Comparison of ENCODE assay signal across 24 cellular contexts in genomic region chr2:60823694-60824305, GRCh38. TPM values are rescaled to one million over a fixed set of nuclear protein-coding genes. Genes with fewer than 3 reads are reported as not detected.
DNase-seq lines count a peak whose midpoint lies in the region; ATAC-seq, FAIRE-seq and TF ChIP-seq lines count a peak whose summit lies in the region.
"Had no signal": no experiment of that assay in that cellular context is flagged by ENCODE, and none has a peak within 500 bp of the region (broad histone marks: within the 10 kb centered on the region; RNA-seq: fewer than 3 reads in every experiment).

No MANE protein-coding gene starts in this region.

- H3K4me3 ChIP-seq in OCI-LY1 (ENCODE audit: low read depth, low read length, poor library complexity, severe bottlenecking) (no peak overlapping the region), K562 (no peak overlapping the region), trophoblast cell (ENCODE audit: low read depth, low read length) (no peak overlapping the region)
- H3K4me3 ChIP-seq: A549; BLaER1 treated with 17β-estradiol and CSF1 and Interleukin-3, amounts not matched to agents 10 nM and 100 nM; HAP-1 had no signal

- H3K23ac ChIP-seq in trophoblast cell (ENCODE audit: low read length): no peak overlapping the region

- POLR2A ChIA-PET in K562 (lab: Yijun Ruan, JAX): interaction anchor here (0.9 to 1.2 kb wide), 2 partner anchors 14 to 17 kb away, joined by 4 to 5 read pairs; no protein-coding TSS in a partner anchor

- H3K4me2 ChIP-seq in OCI-LY1 (ENCODE audit: low read length): no peak overlapping the region
- no peak overlapping the region for H3K4me2 ChIP-seq in K562 (ENCODE audit: insufficient read depth, low read length)
- H3K4me2 ChIP-seq in trophoblast cell (ENCODE audit: low read length): no peak overlapping the region
- H3K4me2 ChIP-seq: A549; BLaER1 treated with 17β-estradiol and CSF1 and Interleukin-3, amounts not matched to agents 10 nM and 100 nM had no signal

- H3K36me3 ChIP-seq in OCI-LY1 (ENCODE audit: insufficient read depth, low read length) (no peaks in the 10 kb centered on the region), K562 (ENCODE audit: control insufficient read depth, insufficient read depth, low read length) (no peaks in the 10 kb centered on the region), trophoblast cell (ENCODE audit: control insufficient read depth in 1 of 2, insufficient read depth in 2 of 2, low read length in 2 of 2) (no peaks in the 10 kb centered on the region)
- H3K36me3 ChIP-seq: BE2C; BLaER1 treated with 17β-estradiol and CSF1 and Interleukin-3, amounts not matched to agents 10 nM and 100 nM; HAP-1 had no signal

- no peak for FAIRE-seq in K562 (lab: Jason Lieb, UNC)
- FAIRE-seq: A549, D721Med, GM12892, H54 had no signal

- TF ChIP-seq CTCF in OCI-LY1 (IDR thresholded peaks at IDR 0.05; ENCODE audit: low read length) (no peak), K562 (IDR thresholded peaks at IDR 0.05 in 2 of 3, conservative IDR thresholded peaks at IDR 0.05 in 1 of 3; ENCODE audit: insufficient read depth in 2 of 3, low read depth in 1 of 3, low read length in 3 of 3) (0 out of 6 replicates have a peak, but pooled peaks of 1 of the 3 experiments have one; percentile 14)

- no peak overlapping the region for H4K91ac ChIP-seq in trophoblast cell (ENCODE audit: low read depth, low read length)

- H3K27me3 Mint-ChIP-seq in natural killer cell treated with Interleukin-12 subunit alpha and Interleukin-12 subunit beta and Interleukin-15 and Interleukin-18, amount 100 ng/mL, for 72 hours: no peaks in the 10 kb centered on the region
- H3K27me3 Mint-ChIP-seq: CD4-positive, alpha-beta T cell had no signal

- no peak overlapping the region for H3K4me3 Mint-ChIP-seq in natural killer cell treated with Interleukin-12 subunit alpha and Interleukin-12 subunit beta and Interleukin-15 and Interleukin-18, amount 100 ng/mL, for 72 hours
- H3K4me3 Mint-ChIP-seq: CD14-positive monocyte; CD4-positive, alpha-beta T cell; CD8-positive, alpha-beta memory T cell; HFFc6 had no signal

- in situ Hi-C loops in K562 (cut with MboI): no loop called here

- H3K79me1 ChIP-seq in trophoblast cell (ENCODE audit: low read length): no peaks in the 10 kb centered on the region

- no peak overlapping the region for H3K14ac ChIP-seq in trophoblast cell (ENCODE audit: low read length)

- no peak overlapping the region for H2AFZ ChIP-seq in OCI-LY1 (ENCODE audit: low read length)
- H2AFZ ChIP-seq in K562 (ENCODE audit: low read depth, low read length): no peak overlapping the region
- no peak overlapping the region for H2AFZ ChIP-seq in trophoblast cell (ENCODE audit: insufficient read depth, low read length, poor library complexity)

- no peaks in the 10 kb centered on the region for H3K27me3 ChIP-seq in OCI-LY1 (ENCODE audit: insufficient read depth, low read length)
- peaks cover 4 to 6% of the 10 kb centered on the region in 2 experiments; a peak in 4 of 5 replicates for H3K27me3 ChIP-seq in K562 (ENCODE audit: control insufficient read depth in 2 of 2, insufficient read depth in 2 of 2, low read length in 2 of 2)
- no peaks in the 10 kb centered on the region for H3K27me3 ChIP-seq in trophoblast cell (ENCODE audit: insufficient read depth, low read length)
- H3K27me3 ChIP-seq: BE2C; BLaER1 treated with 17β-estradiol and CSF1 and Interleukin-3, amounts not matched to agents 10 nM and 100 nM had no signal

- CTCF ChIA-PET in K562 (lab: Yijun Ruan, JAX; ENCODE audit: low intra/inter-chr PET ratio): no interaction called here

- peaks cover 80% of the 10 kb centered on the region for H3K4me1 ChIP-seq in OCI-LY1 (ENCODE audit: insufficient read depth, low read length, severe bottlenecking)
- H3K4me1 ChIP-seq in K562 (replicated peaks in 1 of 2; ENCODE audit: control insufficient read depth in 2 of 2, insufficient read depth in 2 of 2, low read length in 2 of 2): 0 out of 5 replicates have a peak, but pooled peaks cover 0 to 2% of the 10 kb centered on the region in 2 experiments
- H3K4me1 ChIP-seq in trophoblast cell (ENCODE audit: control insufficient read depth in 1 of 2, insufficient read depth in 2 of 2, low read length in 2 of 2): no peaks in the 10 kb centered on the region
- H3K4me1 ChIP-seq: A549, BE2C, HAP-1 had no signal

- H3K9ac ChIP-seq in OCI-LY1 (ENCODE audit: low read length) (no peak overlapping the region), K562 (ENCODE audit: insufficient read depth in 1 of 2, low read depth in 2 of 2, low read length in 2 of 2) (no peak overlapping the region), trophoblast cell (ENCODE audit: low read length) (no peak overlapping the region)
- H3K9ac ChIP-seq: BLaER1 treated with 17β-estradiol and CSF1 and Interleukin-3, amounts not matched to agents 10 nM and 100 nM had no signal

- no peak for TF ChIP-seq EP300 in K562 (IDR thresholded peaks at IDR 0.05; ENCODE audit: low read length)

- H4K8ac ChIP-seq in trophoblast cell (ENCODE audit: low read depth, low read length): no peak overlapping the region

- no peaks in the 10 kb centered on the region for H3K36me3 Mint-ChIP-seq in natural killer cell treated with Interleukin-12 subunit alpha and Interleukin-12 subunit beta and Interleukin-15 and Interleukin-18, amount 100 ng/mL, for 72 hours
- H3K36me3 Mint-ChIP-seq: CD14-positive monocyte had no signal

- H3K9me3 ChIP-seq in OCI-LY1 (ENCODE audit: low read length): no peaks in the 10 kb centered on the region
- no peaks in the 10 kb centered on the region for H3K9me3 ChIP-seq in K562 (replicated peaks; ENCODE audit: control insufficient read depth, insufficient read depth, low read depth, low read length)
- peaks cover 2% of the 10 kb centered on the region for H3K9me3 ChIP-seq in trophoblast cell (ENCODE audit: insufficient read depth, low read depth, low read length)
- H3K9me3 ChIP-seq: A549, BE2C, HAP-1 had no signal

- H4K12ac ChIP-seq in trophoblast cell (ENCODE audit: low read depth, low read length): no peak overlapping the region

- H2AK5ac ChIP-seq in trophoblast cell (ENCODE audit: low read length): no peak overlapping the region

- no peak overlapping the region for H3K4ac ChIP-seq in trophoblast cell (ENCODE audit: low read depth, low read length)

- H3F3A ChIP-seq in OCI-LY1 (ENCODE audit: insufficient read depth, low read length): no peaks in the 10 kb centered on the region

- no peak overlapping the region for H3K27ac Mint-ChIP-seq in natural killer cell treated with Interleukin-12 subunit alpha and Interleukin-12 subunit beta and Interleukin-15 and Interleukin-18, amount 100 ng/mL, for 72 hours
- H3K27ac Mint-ChIP-seq: CD14-positive monocyte; CD4-positive, alpha-beta T cell; HFFc6 had no signal

- no peaks in the 10 kb centered on the region for H3K9me3 Mint-ChIP-seq in natural killer cell treated with Interleukin-12 subunit alpha and Interleukin-12 subunit beta and Interleukin-15 and Interleukin-18, amount 100 ng/mL, for 72 hours
- H3K9me3 Mint-ChIP-seq: CD4-positive, alpha-beta T cell; CD8-positive, alpha-beta memory T cell; HFFc6 had no signal

- ATAC-seq in K562 (no peak), esophagus mucosa (no peak)
- ATAC-seq in natural killer cell treated with Interleukin-12 subunit alpha and Interleukin-12 subunit beta and Interleukin-15 and Interleukin-18, amount 100 ng/mL, for 72 hours: no peak
- ATAC-seq: A549 had no signal

- no peak for TF ChIP-seq RAD21 in K562 (CRISPR knock-in tag; conservative IDR thresholded peaks at IDR 0.05 in 1 of 2, IDR thresholded peaks at IDR 0.05 in 1 of 2)

- H3K9me1 ChIP-seq in K562 (ENCODE audit: control insufficient read depth, insufficient read depth, low read length): no peaks in the 10 kb centered on the region

- H3K4me1 Mint-ChIP-seq in natural killer cell treated with Interleukin-12 subunit alpha and Interleukin-12 subunit beta and Interleukin-15 and Interleukin-18, amount 100 ng/mL, for 72 hours (ENCODE audit: low read depth in 2 of 2): peaks cover 18 to 26% of the 10 kb centered on the region in 2 donors

- TF ChIP-seq POLR2A in K562 (conservative IDR thresholded peaks at IDR 0.05): no peak

- H3K27ac ChIP-seq in OCI-LY1 (ENCODE audit: low read depth, low read length, poor library complexity, severe bottlenecking) (peak overlapping the region; percentile 30), K562 (ENCODE audit: extremely low read depth, low read depth, low read length) (no peak overlapping the region), trophoblast cell (ENCODE audit: low read depth, low read length) (no peak overlapping the region)
- H3K27ac ChIP-seq: A549; BLaER1 treated with 17β-estradiol and CSF1 and Interleukin-3, amounts not matched to agents 10 nM and 100 nM had no signal

- no TSS peak for BruUV-seq in K562 (replicated peaks; lab: Mats Ljungman, UMichigan)

- H3K9me2 ChIP-seq in OCI-LY1 (ENCODE audit: low read depth, low read length): no peaks in the 10 kb centered on the region

- H3K18ac ChIP-seq in trophoblast cell (ENCODE audit: low read length): no peak overlapping the region

- H3K79me2 ChIP-seq in OCI-LY1 (ENCODE audit: insufficient read depth, low read length) (no peaks in the 10 kb centered on the region), K562 (ENCODE audit: control insufficient read depth, insufficient read depth, low read length) (no peaks in the 10 kb centered on the region), trophoblast cell (ENCODE audit: control insufficient read depth, insufficient read depth, low read length, poor library complexity) (no peaks in the 10 kb centered on the region)

- DNase-seq in K562 (ENCODE audit: extremely low read depth in 1 of 4, low spot score in 3 of 4) (no peak), trophoblast cell (peak; percentile 60 to 84), EL (no peak)
- DNase-seq in natural killer cell treated with Interleukin-12 subunit alpha and Interleukin-12 subunit beta and Interleukin-15 and Interleukin-18, amount 100 ng/mL, for 72 hours (ENCODE audit: low spot score): no peak
- DNase-seq: 8988T; ACHN; AML-193; BE2C; CD4-positive, alpha-beta T cell; CD8-positive, alpha-beta memory T cell; DMS 273 treated with DMSO at 0.1 percent for 48 hours; DMS79; GF-D8; GOT3; HFFc6 had no signal

- no peak overlapping the region for H2BK120ac ChIP-seq in trophoblast cell (ENCODE audit: insufficient read depth, low read length, poor library complexity)

- H2BK5ac ChIP-seq in trophoblast cell (ENCODE audit: low read depth, low read length, poor library complexity): no peak overlapping the region

- H2BK12ac ChIP-seq in trophoblast cell (ENCODE audit: low read length): no peak overlapping the region

- intact Hi-C loops in K562 (cut with micrococcal nuclease): no loop called here

- H4K20me1 ChIP-seq in OCI-LY1 (ENCODE audit: insufficient read depth, low read length) (no peaks in the 10 kb centered on the region), K562 (replicated peaks; ENCODE audit: control insufficient read depth, insufficient read depth, low read length) (no peaks in the 10 kb centered on the region)
- H4K20me1 ChIP-seq: BLaER1 treated with 17β-estradiol and CSF1 and Interleukin-3, amounts not matched to agents 10 nM and 100 nM had no signal

- 21% methylated on average over 10 of the region's 10 CpGs for WGBS in K562 (ENCODE audit: insufficient coverage, low coverage, missing lambda C conversion rate)
- WGBS in trophoblast cell (ENCODE audit: extremely low coverage, insufficient coverage, insufficient read length): no CpG with 5 or more reads among the region's 10 CpGs

RNA-seq across cellular contexts. Expression of gene REL, which starts 57.6 kb away (rescaled TPM):
- total RNA-seq in K562 (2011; cell fraction: chromatin; rRNA removed; ENCODE audit: low replicate concordance): 15.4 and 39.4 TPM in 2 replicates
- total RNA-seq in K562 (2011; cell fraction: nucleolus; rRNA removed): 5.3 and 7.2 TPM in 2 replicates
- 14.2 and 23.3 TPM in 2 replicates for total RNA-seq in K562 (2011; cell fraction: nucleoplasm; rRNA removed)
- total RNA-seq in K562 (2014; rRNA removed) (4.7 and 5.6 TPM in 2 replicates), K562 (2014; rRNA removed; fragmentation: Illumina TruSeq; extraction: Trizol) (8.0 and 10.1 TPM in 2 replicates), K562 (2015; rRNA removed; fragmentation: Illumina TruSeq; extraction: Trizol) (7.5 and 8.6 TPM in 2 replicates), K562 (2021) (6.6 and 6.7 TPM in 2 replicates), esophagus mucosa (19.8 TPM)
- polyA plus RNA-seq in K562 (2011; rRNA removed) (5.9 and 6.5 TPM in 2 replicates), K562 (2014; fragmentation: Illumina TruSeq; extraction: Trizol) (5.8 and 6.3 TPM in 2 replicates), K562 (2014; fragmentation: Nextera tagmentation; extraction: Ambion mirVana) (1 to 10 TPM in 1 of 2 experiments, under 1 TPM in 1; 0.63 to 2.4 TPM), K562 (2014; rRNA removed) (3.1 and 4.4 TPM in 2 replicates)
- 2.5 and 4.7 TPM in 2 replicates for polyA plus RNA-seq in K562 (2011; cell fraction: cytosol; rRNA removed)
- 5.7 and 6.3 TPM in 2 replicates for polyA plus RNA-seq in K562 (2011; cell fraction: nucleus; rRNA removed)
- 3.2 and 3.4 TPM in 2 replicates for polyA plus RNA-seq in K562 (2012)
- 21.5 and 25.4 TPM in 2 replicates for polyA minus RNA-seq in K562 (2011; rRNA and poly(A)+ RNA removed)
- 7.8 and 8.3 TPM in 2 replicates for polyA minus RNA-seq in K562 (2011; cell fraction: cytosol; rRNA and poly(A)+ RNA removed)
- polyA minus RNA-seq in K562 (2011; cell fraction: nucleus; rRNA and poly(A)+ RNA removed): 5.3 and 13.2 TPM in 2 replicates
- 6.6 and 6.9 TPM in 2 replicates for polyA plus RNA-seq in trophoblast cell (2013)
- 10 to 100 TPM; 26.7 to 77.0 TPM for total RNA-seq in natural killer cell treated with Interleukin-12 subunit alpha and Interleukin-12 subunit beta and Interleukin-15 and Interleukin-18, amount 100 ng/mL, for 72 hours

Comparison
In these comparisons a context has a peak if more than half of its experiments do, and no peak if none do; other contexts are left out.
1. DNase-seq: peak in trophoblast cell (2 of 2); none in K562 (0 of 4), EL (single experiment) and natural killer cell treated with Interleukin-12 subunit alpha and Interleukin-12 subunit beta and Interleukin-15 and Interleukin-18, amount 100 ng/mL, for 72 hours (single experiment).